ENCODE assay signal across 10 cellular contexts in the genomic region with DNA sequence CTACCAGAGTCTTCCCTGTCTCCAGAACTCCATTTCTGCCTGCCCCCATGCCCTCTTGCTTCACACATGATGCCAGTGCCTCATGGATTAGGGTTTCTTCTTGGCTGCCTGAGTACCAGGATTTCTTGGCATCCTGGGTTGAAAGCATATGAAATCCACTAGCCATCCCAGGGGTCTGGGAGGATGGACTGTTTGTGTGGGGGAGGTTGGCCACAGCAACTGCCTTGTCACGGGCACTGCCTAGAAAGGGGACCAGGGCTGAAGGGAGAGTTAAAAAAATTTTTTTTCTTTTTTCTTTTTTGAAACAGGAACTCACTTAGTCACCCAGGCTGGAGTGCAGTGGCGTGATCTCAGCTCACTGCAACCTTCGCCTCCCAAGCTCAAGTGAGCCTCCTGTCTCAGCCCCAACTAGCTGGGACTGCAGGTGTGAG. TPM values are rescaled to one million over a fixed set of nuclear protein-coding genes. Genes with fewer than 3 reads are reported as not detected.
DNase-seq lines count a peak whose midpoint lies in the region; ATAC-seq and TF ChIP-seq lines count a peak whose summit lies in the region.
"Had no signal": no experiment of that assay in that cellular context is flagged by ENCODE, and none has a peak within 500 bp of the region (broad histone marks: within the 10 kb centered on the region; RNA-seq: fewer than 3 reads in every experiment).

No MANE protein-coding gene starts in this region.

- peaks cover 18% of the 10 kb centered on the region; the same call in 1 of the 2 replicates for H3K79me2 ChIP-seq in Loucy (ENCODE audit: insufficient read depth, low read length)

- no peaks in the 10 kb centered on the region for H4K20me1 ChIP-seq in Loucy (ENCODE audit: insufficient read depth, low read length, poor library complexity, severe bottlenecking)

- peaks cover 9% of the 10 kb centered on the region for H3K36me3 Mint-ChIP-seq in brain

- H3K36me3 ChIP-seq in Loucy (ENCODE audit: insufficient read depth, low read length) = no peaks in the 10 kb centered on the region
- H3K36me3 ChIP-seq in psoas muscle (ENCODE audit: insufficient read depth in 1 of 2, low read depth in 1 of 2) = peaks cover 0 to 7% of the 10 kb centered on the region in 2 donors

- peaks cover 46% of the 10 kb centered on the region for H3K4me1 ChIP-seq in Loucy (ENCODE audit: insufficient read depth, low read length, poor library complexity, severe bottlenecking)
- H3K4me1 ChIP-seq in psoas muscle = peaks cover 30% of the 10 kb centered on the region

- H3K27me3 ChIP-seq in Loucy (ENCODE audit: insufficient read depth, low read length, poor library complexity, severe bottlenecking) (no peaks in the 10 kb centered on the region), psoas muscle (ENCODE audit: insufficient read depth in 3 of 3, low read length in 2 of 3) (no peaks in the 10 kb centered on the region)

- no peak overlapping the region for H3K4me3 ChIP-seq in Loucy (ENCODE audit: low read length, poor library complexity, severe bottlenecking)
- H3K4me3 ChIP-seq in psoas muscle = no peak overlapping the region

- H3K4me2 ChIP-seq in Loucy (ENCODE audit: low read depth, low read length, poor library complexity, severe bottlenecking) = peak overlapping the region; percentile 28

- no peaks in the 10 kb centered on the region for H3K9me2 ChIP-seq in Loucy (replicated peaks; ENCODE audit: low read depth, low read length)

- H3K27ac Mint-ChIP-seq in brain = peak overlapping the region in 3 of 5 experiments; percentile 30 to 90 (median 66)
- H3K27ac Mint-ChIP-seq: activated B cell treated with CpG ODN at 0.5 μM for 24 hours had no signal

- H3K27ac ChIP-seq in psoas muscle = peak overlapping the region; percentile 7

- H3K9me3 ChIP-seq in Loucy (ENCODE audit: insufficient read depth, low read depth, low read length) (no peaks in the 10 kb centered on the region), psoas muscle (no peaks in the 10 kb centered on the region)

- 76 to 95% (median 81%) methylated on average over 3 of the region's 3 CpGs for WGBS in psoas muscle, 3 donors

- peak overlapping the region in 3 of 5 experiments; percentile 4 to 70 (median 24) for H3K4me3 Mint-ChIP-seq in brain
- H3K4me3 Mint-ChIP-seq: activated B cell treated with CpG ODN at 0.5 μM for 24 hours had no signal

- H3K9ac ChIP-seq in Loucy (ENCODE audit: low read depth, low read length, poor library complexity, severe bottlenecking) = no peak overlapping the region
- H3K9ac ChIP-seq: parathyroid adenoma had no signal

- H3K4me1 Mint-ChIP-seq in brain = peaks cover 63% of the 10 kb centered on the region

- H3F3A ChIP-seq in Loucy (ENCODE audit: low read depth) = no peaks in the 10 kb centered on the region

- peaks cover 0 to 4% (median 0%) of the 10 kb centered on the region in 5 experiments for H3K9me3 Mint-ChIP-seq in brain
- H3K9me3 Mint-ChIP-seq: activated B cell treated with CpG ODN at 0.5 μM for 24 hours had no signal

- no peak for ATAC-seq in psoas muscle
- ATAC-seq in GM21390 (IDR thresholded peaks at IDR 0.05; ENCODE audit: unreplicated experiment) = no peak

- peak; percentile 19 for DNase-seq in activated CD4-positive, alpha-beta T cell treated with anti-CD3 and anti-CD28 coated beads for 4 hours
- DNase-seq in activated CD4-positive, alpha-beta T cell treated with anti-CD3 and anti-CD28 coated beads, Interleukin-2, amount 50 U/mL, for 4 hours = no peak
- DNase-seq in psoas muscle (no peak), NCI-H1105 (lab: John Stamatoyannopoulos, UW) (no peak), cerebellum (ENCODE audit: low spot score) (no peak)
- DNase-seq: activated B cell treated with CpG ODN at 0.5 μM for 24 hours had no signal

- no peak for TF ChIP-seq CTCF in Loucy (conservative IDR thresholded peaks at IDR 0.05; ENCODE audit: low read length)
- no peak for TF ChIP-seq CTCF in brain (conservative IDR thresholded peaks at IDR 0.05)
- no peak for TF ChIP-seq CTCF in psoas muscle (IDR thresholded peaks at IDR 0.05)

- peaks cover 11% of the 10 kb centered on the region for H3K27me3 Mint-ChIP-seq in brain
- H3K27me3 Mint-ChIP-seq: activated B cell treated with CpG ODN at 0.5 μM for 24 hours had no signal

- intact Hi-C loops in psoas muscle (cut with DNase I) = no loop called here

- H2AFZ ChIP-seq in Loucy (ENCODE audit: low read length) = no peak overlapping the region
- H2AFZ ChIP-seq: parathyroid adenoma had no signal

RNA-seq across cellular contexts. Expression of a gene that starts 4.2 kb away (rescaled TPM):
- polyA plus RNA-seq in brain (ENCODE audit: insufficient read depth, low read depth, low replicate concordance) (5.4 TPM), psoas muscle (1 to 10 TPM; 1.3 to 7.1 (median 2.2) TPM)
- total RNA-seq in psoas muscle (1 to 10 TPM; 2.0 to 4.4 (median 3.5) TPM), cerebellum (14.2 TPM)

RNA-seq across cellular contexts. Expression of a gene that starts 4.5 kb away (rescaled TPM):
- polyA plus RNA-seq in brain (ENCODE audit: insufficient read depth, low read depth, low replicate concordance) (14.5 TPM), psoas muscle (10 to 100 TPM in 1 of 3 donors, 1 to 10 TPM in 2; 4.8 to 10.3 (median 5.0) TPM)
- total RNA-seq in psoas muscle (1 to 10 TPM; 4.7 to 7.0 (median 5.8) TPM), cerebellum (4.4 TPM)

RNA-seq across cellular contexts. Expression of a gene that starts 53.5 kb away (rescaled TPM):
- polyA plus RNA-seq in brain (ENCODE audit: insufficient read depth, low read depth, low replicate concordance) (26.2 TPM), psoas muscle (10 to 100 TPM; 10.3 to 14.9 (median 11.4) TPM)
- total RNA-seq in psoas muscle (10 to 100 TPM in 2 of 4 donors, 1 to 10 TPM in 2; 9.1 to 15.7 (median 12.2) TPM), cerebellum (38.0 TPM)

Comparison
In these comparisons a context has a peak if more than half of its experiments do, and no peak if none do; other contexts are left out.
1. DNase-seq: peak in activated CD4-positive, alpha-beta T cell treated with anti-CD3 and anti-CD28 coated beads for 4 hours (2 of 2); none in activated CD4-positive, alpha-beta T cell treated with anti-CD3 and anti-CD28 coated beads, Interleukin-2, amount 50 U/mL, for 4 hours (0 of 2), psoas muscle (0 of 2), NCI-H1105 (single experiment) and cerebellum (single experiment).